In the genomic region with DNA sequence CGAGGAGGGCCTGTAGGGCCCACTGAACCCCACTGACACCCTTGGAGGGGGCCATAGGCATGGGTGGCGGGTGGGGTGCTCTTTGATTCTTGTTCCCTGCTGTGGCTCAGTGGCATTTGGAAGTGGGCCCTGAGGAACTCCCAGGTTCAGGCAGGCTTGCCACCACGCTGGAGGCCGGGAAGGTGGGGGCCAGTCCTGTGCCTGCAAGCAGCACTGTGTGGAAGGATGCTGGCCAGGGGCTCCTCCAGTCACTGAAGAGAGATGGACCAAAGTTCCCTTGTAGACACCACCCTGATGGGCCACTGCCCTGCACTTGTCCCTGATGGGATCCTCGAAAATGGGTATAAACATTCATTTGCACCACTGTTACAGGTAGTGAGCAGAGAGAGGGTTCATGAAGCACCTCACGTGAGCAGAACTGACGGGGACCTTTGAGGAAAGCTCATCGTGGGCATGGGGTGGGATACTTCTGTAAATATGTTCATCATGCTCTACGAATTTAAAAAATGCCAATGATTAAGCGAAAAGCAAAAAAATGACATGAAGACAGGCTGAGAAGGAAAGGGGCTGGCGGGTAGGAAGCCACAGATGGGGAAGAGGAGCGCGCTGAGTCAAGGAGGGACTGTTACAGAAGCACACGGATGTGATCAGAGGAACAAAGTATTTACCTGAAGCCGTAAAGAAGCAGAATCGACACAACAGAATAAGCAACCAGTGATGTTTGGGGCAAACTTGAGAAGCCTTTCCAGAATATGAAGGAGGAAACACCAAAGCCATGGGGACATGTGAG, we compare ENCODE assay signal across 23 cellular contexts. TPM values are rescaled to one million over a fixed set of nuclear protein-coding genes. Genes with fewer than 3 reads are reported as not detected.
DNase-seq lines count a peak whose midpoint lies in the region; ATAC-seq and TF ChIP-seq lines count a peak whose summit lies in the region.
"Had no signal": no experiment of that assay in that cellular context is flagged by ENCODE, and none has a peak within 500 bp of the region (broad histone marks: within the 10 kb centered on the region; RNA-seq: fewer than 3 reads in every experiment).

No MANE protein-coding gene starts in this region.

- no peaks in the 10 kb centered on the region for H3K27me3 ChIP-seq in upper lobe of left lung
- no peaks in the 10 kb centered on the region for H3K27me3 ChIP-seq in ascending aorta
- H3K27me3 ChIP-seq: gastroesophageal sphincter, vagina had no signal

- no peak for DNase-seq in activated CD8-positive, alpha-beta T cell treated with anti-CD3 and anti-CD28 coated beads, Interleukin-2, amount 10 ng/mL, durations not matched to agents 7 days and 5 days
- DNase-seq in activated CD8-positive, alpha-beta T cell treated with anti-CD3 and anti-CD28 coated beads for 36 hours, result no peak
- DNase-seq in NOMO-1 treated with dmso at 0.1 percent for 144 hours (lab: John Stamatoyannopoulos, UW; ENCODE audit: unreplicated experiment) (peak; percentile 48), glutamatergic neuron (no peak), upper lobe of left lung (peak in 1 of 2 donors; percentile 50), ascending aorta (ENCODE audit: low spot score in 2 of 2) (no peak), HK-2 (ENCODE audit: unreplicated experiment) (no peak)
- DNase-seq: activated CD8-positive, alpha-beta memory T cell treated with anti-CD3 and anti-CD28 coated beads, Interleukin-2, amount 50 U/mL, for 4 hours; amygdala; caudate nucleus; midbrain; NCI-H1105; NCI-H526; stimulated activated CD4-positive, alpha-beta T cell treated with anti-CD3 and anti-CD28 coated beads, Interleukin-4, amount 100 ng/mL, for 4 hours; T1000 had no signal

- POLR2A ChIA-PET in activated CD8-positive, alpha-beta T cell treated with anti-CD3 and anti-CD28 coated beads, Interleukin-2, amount 10 ng/mL, durations not matched to agents 7 days and 5 days (lab: Charles Lee), result interaction anchor here (0.7 kb wide), 1 partner anchor 183 kb away, joined by 3 read pairs; no protein-coding TSS in a partner anchor
- POLR2A ChIA-PET in activated CD8-positive, alpha-beta T cell treated with anti-CD3 and anti-CD28 coated beads for 36 hours (lab: Charles Lee), result interaction anchor here (1.5 kb wide), 1 partner anchor 11 kb away, joined by 4 read pairs; no protein-coding TSS in a partner anchor

- no peak overlapping the region for H3K4me3 Mint-ChIP-seq in activated CD8-positive, alpha-beta T cell treated with anti-CD3 and anti-CD28 coated beads, Interleukin-2, amount 10 ng/mL, durations not matched to agents 7 days and 5 days
- no peak overlapping the region for H3K4me3 Mint-ChIP-seq in activated CD8-positive, alpha-beta T cell treated with anti-CD3 and anti-CD28 coated beads for 36 hours
- H3K4me3 Mint-ChIP-seq in glutamatergic neuron (ENCODE audit: unreplicated experiment), result no peak overlapping the region
- H3K4me3 Mint-ChIP-seq: neural crest cell had no signal

- intact Hi-C loops in activated CD8-positive, alpha-beta T cell treated with anti-CD3 and anti-CD28 coated beads for 36 hours (cut with micrococcal nuclease), result no loop called here
- intact Hi-C loops in ascending aorta (cut with DNase I), result no loop called here

- peak overlapping the region; percentile 46 for H3K27ac Mint-ChIP-seq in activated CD8-positive, alpha-beta T cell treated with anti-CD3 and anti-CD28 coated beads, Interleukin-2, amount 10 ng/mL, durations not matched to agents 7 days and 5 days
- H3K27ac Mint-ChIP-seq in activated CD8-positive, alpha-beta T cell treated with anti-CD3 and anti-CD28 coated beads for 36 hours, result no peak overlapping the region
- H3K27ac Mint-ChIP-seq in glutamatergic neuron (ENCODE audit: unreplicated experiment), result peak overlapping the region; percentile 9

- TF ChIP-seq POLR2A in upper lobe of left lung (IDR thresholded peaks at IDR 0.05), result no peak

- H3K4me1 ChIP-seq in upper lobe of left lung (peaks cover 10 to 26% (median 24%) of the 10 kb centered on the region in 4 donors), ascending aorta (peaks cover 12 to 28% of the 10 kb centered on the region in 2 donors)
- H3K4me1 ChIP-seq: A549 had no signal

- no peak overlapping the region for H3K4me3 ChIP-seq in upper lobe of left lung
- no peak overlapping the region for H3K4me3 ChIP-seq in ascending aorta
- H3K4me3 ChIP-seq: A549; BLaER1 treated with 17β-estradiol and CSF1 and Interleukin-3, amounts not matched to agents 10 nM and 100 nM; gastroesophageal sphincter; K562; smooth muscle cell; vagina had no signal

- 67 to 84% methylated on average over 16 of the region's 16 CpGs for WGBS in upper lobe of left lung, 2 donors

- no peak for ATAC-seq in activated CD8-positive, alpha-beta T cell treated with anti-CD3 and anti-CD28 coated beads, Interleukin-2, amount 10 ng/mL, durations not matched to agents 7 days and 5 days
- ATAC-seq in activated CD8-positive, alpha-beta T cell treated with anti-CD3 and anti-CD28 coated beads for 36 hours, result no peak
- ATAC-seq in upper lobe of left lung (ENCODE audit: low FRiP score in 2 of 2) (peak in 1 of 2 donors; percentile 44), GM21390 (IDR thresholded peaks at IDR 0.05; ENCODE audit: unreplicated experiment) (no peak)
- ATAC-seq: A549, K562 had no signal

- TF ChIP-seq CTCF in activated CD8-positive, alpha-beta T cell treated with anti-CD3 and anti-CD28 coated beads for 36 hours (IDR thresholded peaks at IDR 0.05), result no peak
- no peak for TF ChIP-seq CTCF in glutamatergic neuron (IDR thresholded peaks at IDR 0.05; ENCODE audit: partially characterized antibody, unreplicated experiment)
- no peak for TF ChIP-seq CTCF in upper lobe of left lung (IDR thresholded peaks at IDR 0.05)
- no peak for TF ChIP-seq CTCF in ascending aorta (IDR thresholded peaks at IDR 0.05)

- H3K36me3 ChIP-seq in upper lobe of left lung, result peaks cover 0 to 5% (median 0%) of the 10 kb centered on the region in 4 donors
- no peaks in the 10 kb centered on the region for H3K36me3 ChIP-seq in ascending aorta
- H3K36me3 ChIP-seq: vagina had no signal

- CTCF ChIA-PET in activated CD8-positive, alpha-beta T cell treated with anti-CD3 and anti-CD28 coated beads, Interleukin-2, amount 10 ng/mL, durations not matched to agents 7 days and 5 days (lab: Charles Lee), result interaction anchor here (1.4 kb wide), 1 partner anchor 11 kb away, joined by 3 read pairs; no protein-coding TSS in a partner anchor
- CTCF ChIA-PET in activated CD8-positive, alpha-beta T cell treated with anti-CD3 and anti-CD28 coated beads for 36 hours (lab: Charles Lee), result interaction anchor here (1.3 to 3.5 kb wide), 2 partner anchors 11 kb away, joined by 9 to 19 read pairs; no protein-coding TSS in a partner anchor

- H3K27ac ChIP-seq in upper lobe of left lung, result peak overlapping the region; percentile 21 to 67 (median 41)
- H3K27ac ChIP-seq in ascending aorta, result no peak overlapping the region
- H3K27ac ChIP-seq: A549, gastroesophageal sphincter, vagina had no signal

- H3K9me3 Mint-ChIP-seq in activated CD8-positive, alpha-beta T cell treated with anti-CD3 and anti-CD28 coated beads, Interleukin-2, amount 10 ng/mL, durations not matched to agents 7 days and 5 days (ENCODE audit: insufficient read depth), result no peaks in the 10 kb centered on the region
- H3K9me3 Mint-ChIP-seq in activated CD8-positive, alpha-beta T cell treated with anti-CD3 and anti-CD28 coated beads for 36 hours, result no peaks in the 10 kb centered on the region
- H3K9me3 Mint-ChIP-seq in glutamatergic neuron (ENCODE audit: unreplicated experiment), result no peaks in the 10 kb centered on the region

- H3K9me3 ChIP-seq in upper lobe of left lung, result no peaks in the 10 kb centered on the region
- H3K9me3 ChIP-seq in ascending aorta, result no peaks in the 10 kb centered on the region
- H3K9me3 ChIP-seq: A549, gastroesophageal sphincter, vagina had no signal

- H3K27me3 Mint-ChIP-seq in activated CD8-positive, alpha-beta T cell treated with anti-CD3 and anti-CD28 coated beads, Interleukin-2, amount 10 ng/mL, durations not matched to agents 7 days and 5 days (ENCODE audit: low read depth), result no peaks in the 10 kb centered on the region
- H3K27me3 Mint-ChIP-seq in activated CD8-positive, alpha-beta T cell treated with anti-CD3 and anti-CD28 coated beads for 36 hours, result no peaks in the 10 kb centered on the region
- H3K27me3 Mint-ChIP-seq in glutamatergic neuron (ENCODE audit: unreplicated experiment), result peaks cover 2% of the 10 kb centered on the region

- peaks cover 10% of the 10 kb centered on the region for H3K36me3 Mint-ChIP-seq in activated CD8-positive, alpha-beta T cell treated with anti-CD3 and anti-CD28 coated beads, Interleukin-2, amount 10 ng/mL, durations not matched to agents 7 days and 5 days (ENCODE audit: low read depth)
- H3K36me3 Mint-ChIP-seq in activated CD8-positive, alpha-beta T cell treated with anti-CD3 and anti-CD28 coated beads for 36 hours (ENCODE audit: low read depth), result peaks cover 2% of the 10 kb centered on the region
- H3K36me3 Mint-ChIP-seq in glutamatergic neuron (ENCODE audit: unreplicated experiment), result peaks cover 19% of the 10 kb centered on the region

- H3K4me1 Mint-ChIP-seq in activated CD8-positive, alpha-beta T cell treated with anti-CD3 and anti-CD28 coated beads, Interleukin-2, amount 10 ng/mL, durations not matched to agents 7 days and 5 days (ENCODE audit: low read depth), result peaks cover 64% of the 10 kb centered on the region
- peaks cover 31% of the 10 kb centered on the region for H3K4me1 Mint-ChIP-seq in activated CD8-positive, alpha-beta T cell treated with anti-CD3 and anti-CD28 coated beads for 36 hours (ENCODE audit: low read depth)
- peaks cover 18% of the 10 kb centered on the region for H3K4me1 Mint-ChIP-seq in glutamatergic neuron (ENCODE audit: low read depth, unreplicated experiment)

- TF ChIP-seq EP300 in upper lobe of left lung (IDR thresholded peaks at IDR 0.05), result no peak

RNA-seq across cellular contexts. Expression of a gene that starts 45.2 kb away (rescaled TPM):
- 10 to 100 TPM; 27.9 to 31.0 TPM for total RNA-seq in activated CD8-positive, alpha-beta T cell treated with anti-CD3 and anti-CD28 coated beads, Interleukin-2, amount 10 ng/mL, durations not matched to agents 7 days and 5 days
- total RNA-seq in activated CD8-positive, alpha-beta T cell treated with anti-CD3 and anti-CD28 coated beads for 36 hours, result 10 to 100 TPM; 39.8 to 48.1 TPM
- total RNA-seq in glutamatergic neuron (ENCODE audit: unreplicated experiment) (36.1 TPM), upper lobe of left lung (10 to 100 TPM; 12.7 to 29.4 (median 24.3) TPM), ascending aorta (32.5 TPM)

Comparison
In these comparisons a context has a peak if more than half of its experiments do, and no peak if none do; other contexts are left out.
1. H3K27ac ChIP-seq: peak in upper lobe of left lung (4 of 4); none in ascending aorta (0 of 2).